Comparison of ENCODE assay signal across 6 cellular contexts in genomic region chr15:40436892-40437753, GRCh38. TPM values are rescaled to one million over a fixed set of nuclear protein-coding genes. Genes with fewer than 3 reads are reported as not detected.
DNase-seq lines count a peak whose midpoint lies in the region; ATAC-seq and TF ChIP-seq lines count a peak whose summit lies in the region.

No MANE protein-coding gene starts in this region.

- no peak for DNase-seq in A673 (ENCODE audit: low spot score)
- DNase-seq in OCI-LY7 (ENCODE audit: low spot score) = no peak
- DNase-seq in RKO (ENCODE audit: low spot score) = no peak
- DNase-seq in activated naive CD4-positive, alpha-beta T cell treated with anti-CD3 and anti-CD28 coated beads, Interleukin-2, amount 50 U/mL, for 72 hours (ENCODE audit: low spot score in 2 of 2) = no peak

- POLR2A ChIA-PET in A673 (lab: Charles Lee; ENCODE audit: low non-redundant PET) (no interaction called here), OCI-LY7 (lab: Charles Lee) (interaction anchor here (0.6 kb wide), 1 partner anchor 60 kb away, joined by 5 read pairs; no protein-coding TSS in a partner anchor)

- BruUV-seq in A673 (replicated peaks; lab: Mats Ljungman, UMichigan) (no TSS peak), OCI-LY7 (replicated peaks; lab: Mats Ljungman, UMichigan) (no TSS peak)

- H3K27ac Mint-ChIP-seq in activated naive CD4-positive, alpha-beta T cell treated with anti-CD3 and anti-CD28 coated beads, Interleukin-2, amount 50 U/mL, for 72 hours = no peak overlapping the region

- H3K4me3 ChIP-seq in A673 (ENCODE audit: low read depth, low read length, poor library complexity, severe bottlenecking) (peak overlapping the region; percentile 50), OCI-LY7 (ENCODE audit: low read depth, low read length, poor library complexity, severe bottlenecking) (no peak overlapping the region), iPS-18a (ENCODE audit: low read length) (peak overlapping the region; percentile 87)

- H3K9me2 ChIP-seq in OCI-LY7 (ENCODE audit: insufficient read depth, low read length) = no peaks in the 10 kb centered on the region

- no peaks in the 10 kb centered on the region for H4K20me1 ChIP-seq in OCI-LY7 (ENCODE audit: insufficient read depth, low read length)

- no peaks in the 10 kb centered on the region for H3K9me3 Mint-ChIP-seq in activated naive CD4-positive, alpha-beta T cell treated with anti-CD3 and anti-CD28 coated beads, Interleukin-2, amount 50 U/mL, for 72 hours

- no peaks in the 10 kb centered on the region for H3K27me3 ChIP-seq in A673 (replicated peaks; ENCODE audit: insufficient read depth, low read depth, low read length, poor library complexity)
- H3K27me3 ChIP-seq in iPS-18a (ENCODE audit: control insufficient read depth, insufficient read depth, low read length) = peaks cover 59% of the 10 kb centered on the region

- no peak for ATAC-seq in GM19324 (IDR thresholded peaks at IDR 0.05; ENCODE audit: low FRiP score, unreplicated experiment)
- no peak for ATAC-seq in activated naive CD4-positive, alpha-beta T cell treated with anti-CD3 and anti-CD28 coated beads, Interleukin-2, amount 50 U/mL, for 72 hours

- CTCF ChIA-PET in A673 (lab: Charles Lee) = interaction anchor here (0.6 kb wide), 1 partner anchor 153 kb away, joined by 5 read pairs; no protein-coding TSS in a partner anchor
- CTCF ChIA-PET in OCI-LY7 (lab: Charles Lee; ENCODE audit: unreplicated experiment) = no interaction called here

- intact Hi-C loops in A673 (cut with micrococcal nuclease; ENCODE audit: unreplicated experiment) = no loop called here
- intact Hi-C loops in OCI-LY7 (cut with micrococcal nuclease; ENCODE audit: unreplicated experiment) = no loop called here

- TF ChIP-seq CTCF in A673 (conservative IDR thresholded peaks at IDR 0.05; ENCODE audit: low read depth, low read length) = no peak
- no peak for TF ChIP-seq CTCF in OCI-LY7 (conservative IDR thresholded peaks at IDR 0.05; ENCODE audit: low read length)

- H3K27ac ChIP-seq in A673 (ENCODE audit: low read depth, low read length, poor library complexity, severe bottlenecking) (no peak overlapping the region), OCI-LY7 (ENCODE audit: low read depth, low read length, poor library complexity, severe bottlenecking) (no peak overlapping the region), iPS-18a (ENCODE audit: low read length) (no peak overlapping the region)

- peak overlapping the region; percentile 30 for H3K9ac ChIP-seq in iPS-18a (ENCODE audit: low read length)

- H3K36me3 ChIP-seq in A673 (ENCODE audit: insufficient read depth, low read length, poor library complexity, severe bottlenecking) (no peaks in the 10 kb centered on the region), OCI-LY7 (ENCODE audit: insufficient read depth, low read length) (no peaks in the 10 kb centered on the region), iPS-18a (ENCODE audit: control insufficient read depth, low read depth, low read length) (no peaks in the 10 kb centered on the region)

- H3K79me2 ChIP-seq in OCI-LY7 (ENCODE audit: insufficient read depth, low read depth, low read length) = no peaks in the 10 kb centered on the region

- no peaks in the 10 kb centered on the region for H3K36me3 Mint-ChIP-seq in activated naive CD4-positive, alpha-beta T cell treated with anti-CD3 and anti-CD28 coated beads, Interleukin-2, amount 50 U/mL, for 72 hours

- no peaks in the 10 kb centered on the region for H3K9me3 ChIP-seq in A673 (ENCODE audit: low read depth, low read length, poor library complexity, severe bottlenecking)
- no peaks in the 10 kb centered on the region for H3K9me3 ChIP-seq in OCI-LY7 (ENCODE audit: low read length)
- no peaks in the 10 kb centered on the region for H3K9me3 ChIP-seq in iPS-18a (ENCODE audit: control insufficient read depth, low read depth, low read length)

- H3K4me2 ChIP-seq in OCI-LY7 (ENCODE audit: low read length) = peak overlapping the region; percentile 35; the same call in 1 of the 2 replicates

- H3K4me1 ChIP-seq in A673 (ENCODE audit: insufficient read depth, low read length, poor library complexity, severe bottlenecking) (peaks cover 32% of the 10 kb centered on the region), OCI-LY7 (ENCODE audit: insufficient read depth, low read length, poor library complexity, severe bottlenecking) (peaks cover 12% of the 10 kb centered on the region), iPS-18a (ENCODE audit: control insufficient read depth, low read depth, low read length) (peaks cover 27% of the 10 kb centered on the region)

- no peak overlapping the region for H2AFZ ChIP-seq in OCI-LY7 (ENCODE audit: low read length)

RNA-seq across cellular contexts. Expression of gene BAHD1, which starts 3.6 kb away (rescaled TPM):
- total RNA-seq in A673 (2021) (32.7 and 33.5 TPM in 2 replicates), OCI-LY7 (2022) (22.3 TPM in 2 replicates)
- 14.6 and 15.0 TPM in 2 replicates for total RNA-seq in OCI-LY7 (2014; rRNA removed; shearing (Covaris generic))
- total RNA-seq in activated naive CD4-positive, alpha-beta T cell treated with anti-CD3 and anti-CD28 coated beads, Interleukin-2, amount 50 U/mL, for 72 hours = 10 to 100 TPM; 14.6 to 15.1 TPM

RNA-seq across cellular contexts. Expression of gene IVD, which starts 31.5 kb away (rescaled TPM):
- total RNA-seq in A673 (2021) (51.8 and 62.0 TPM in 2 replicates), OCI-LY7 (2022) (57.2 and 67.3 TPM in 2 replicates)
- 16.4 and 20.6 TPM in 2 replicates for total RNA-seq in OCI-LY7 (2014; rRNA removed; shearing (Covaris generic))
- total RNA-seq in activated naive CD4-positive, alpha-beta T cell treated with anti-CD3 and anti-CD28 coated beads, Interleukin-2, amount 50 U/mL, for 72 hours = 10 to 100 TPM; 45.2 to 66.9 TPM

RNA-seq across cellular contexts. Expression of gene CHST14, which starts 33.7 kb away (rescaled TPM):
- total RNA-seq in A673 (2021) (14.3 and 17.6 TPM in 2 replicates), OCI-LY7 (2022) (13.6 and 15.3 TPM in 2 replicates)
- 5.6 and 7.3 TPM in 2 replicates for total RNA-seq in OCI-LY7 (2014; rRNA removed; shearing (Covaris generic))
- 1 to 10 TPM; 1.6 to 6.7 TPM for total RNA-seq in activated naive CD4-positive, alpha-beta T cell treated with anti-CD3 and anti-CD28 coated beads, Interleukin-2, amount 50 U/mL, for 72 hours

RNA-seq across cellular contexts. Expression of gene KNSTRN, which starts 54.6 kb away (rescaled TPM):
- 115 and 121 TPM in 2 replicates for total RNA-seq in A673 (2021)
- total RNA-seq in OCI-LY7 (2014; rRNA removed; shearing (Covaris generic)) = 71.3 and 89.6 TPM in 2 replicates
- 106 TPM in 2 replicates for total RNA-seq in OCI-LY7 (2022)
- 10 to 100 TPM; 48.6 to 96.4 TPM for total RNA-seq in activated naive CD4-positive, alpha-beta T cell treated with anti-CD3 and anti-CD28 coated beads, Interleukin-2, amount 50 U/mL, for 72 hours
